Comparison of ENCODE assay signal across 19 cellular contexts in genomic region chr2:28901202-28901601, GRCh38. TPM values are rescaled to one million over a fixed set of nuclear protein-coding genes. Genes with fewer than 3 reads are reported as not detected.
DNase-seq lines count a peak whose midpoint lies in the region; ATAC-seq, FAIRE-seq and TF ChIP-seq lines count a peak whose summit lies in the region.
"Had no signal": no experiment of that assay in that cellular context is flagged by ENCODE, and none has a peak within 500 bp of the region (broad histone marks: within the 10 kb centered on the region; RNA-seq: fewer than 3 reads in every experiment).

No MANE protein-coding gene starts in this region.

- no peak for DNase-seq in activated T-cell treated with anti-CD3 and anti-CD28 coated beads, Interleukin-2, amount 50 U/mL, for 72 hours
- DNase-seq in activated T-cell treated with anti-CD3 and anti-CD28 coated beads, Interleukin-2, amount 50 U/mL, for 4 hours: no peak
- DNase-seq in NCI-H460 (ENCODE audit: extremely low read depth, low read depth): peak; percentile 56
- DNase-seq in endodermal cell: no peak
- DNase-seq in stimulated activated effector memory CD8-positive, alpha-beta T cell treated with anti-CD3 and anti-CD28 coated beads, Interleukin-12 subunit alpha, Interleukin-12 subunit beta, amount 100 ng/mL, for 72 hours (ENCODE audit: low spot score in 2 of 2): no peak
- DNase-seq in left ventricle myocardium inferior: no peak
- no peak for DNase-seq in H54 (ENCODE audit: insufficient read length, low spot score)
- DNase-seq: COR-L47, DMS153, EL, NCI-H1436 treated with DMSO at 0.1 percent for 48 hours, NCI-H2227 treated with DMSO at 0.1 percent for 48 hours, NCI-H526 treated with DMSO at 0.1 percent for 48 hours, RPMI8226 had no signal

- no peak overlapping the region for H3K9ac ChIP-seq in endodermal cell (ENCODE audit: extremely low read depth, low read length, poor library complexity, severe bottlenecking)

- peak overlapping the region; percentile 93 for H3K27ac Mint-ChIP-seq in activated T-cell treated with anti-CD3 and anti-CD28 coated beads, Interleukin-2, amount 50 U/mL, for 72 hours
- H3K27ac Mint-ChIP-seq in endodermal cell: peak overlapping the region; percentile 18
- peak overlapping the region; percentile 75 for H3K27ac Mint-ChIP-seq in stimulated activated effector memory CD8-positive, alpha-beta T cell treated with anti-CD3 and anti-CD28 coated beads, Interleukin-12 subunit alpha, Interleukin-12 subunit beta, amount 100 ng/mL, for 72 hours
- H3K27ac Mint-ChIP-seq: CD14-positive monocyte, IgD-negative memory B cell had no signal

- intact Hi-C loops in left ventricle myocardium inferior (cut with micrococcal nuclease): no loop called here

- no peak for TF ChIP-seq CTCF in endodermal cell (conservative IDR thresholded peaks at IDR 0.05)
- TF ChIP-seq CTCF in left ventricle myocardium inferior (IDR thresholded peaks at IDR 0.05; ENCODE audit: borderline replicate concordance): no peak

- H3K9me3 Mint-ChIP-seq in activated T-cell treated with anti-CD3 and anti-CD28 coated beads, Interleukin-2, amount 50 U/mL, for 72 hours: no peaks in the 10 kb centered on the region
- no peaks in the 10 kb centered on the region for H3K9me3 Mint-ChIP-seq in activated T-cell treated with anti-CD3 and anti-CD28 coated beads, Interleukin-2, amount 50 U/mL, for 4 hours
- no peaks in the 10 kb centered on the region for H3K9me3 Mint-ChIP-seq in endodermal cell
- no peaks in the 10 kb centered on the region for H3K9me3 Mint-ChIP-seq in stimulated activated effector memory CD8-positive, alpha-beta T cell treated with anti-CD3 and anti-CD28 coated beads, Interleukin-12 subunit alpha, Interleukin-12 subunit beta, amount 100 ng/mL, for 72 hours
- H3K9me3 Mint-ChIP-seq: CD14-positive monocyte, IgD-negative memory B cell had no signal

- peaks cover 82% of the 10 kb centered on the region for H3K4me1 Mint-ChIP-seq in activated T-cell treated with anti-CD3 and anti-CD28 coated beads, Interleukin-2, amount 50 U/mL, for 72 hours (ENCODE audit: low read depth)
- peaks cover 60% of the 10 kb centered on the region for H3K4me1 Mint-ChIP-seq in activated T-cell treated with anti-CD3 and anti-CD28 coated beads, Interleukin-2, amount 50 U/mL, for 4 hours (ENCODE audit: low read depth)
- H3K4me1 Mint-ChIP-seq in endodermal cell: peaks cover 43% of the 10 kb centered on the region
- H3K4me1 Mint-ChIP-seq in stimulated activated effector memory CD8-positive, alpha-beta T cell treated with anti-CD3 and anti-CD28 coated beads, Interleukin-12 subunit alpha, Interleukin-12 subunit beta, amount 100 ng/mL, for 72 hours: peaks cover 66% of the 10 kb centered on the region

- H3K4me3 ChIP-seq in endodermal cell (ENCODE audit: low read length) (no peak overlapping the region), left ventricle myocardium inferior (no peak overlapping the region)
- H3K4me3 ChIP-seq: A549, HAP-1 had no signal

- H3K36me3 ChIP-seq in endodermal cell (ENCODE audit: control insufficient read depth, insufficient read depth, low read length) (peaks cover 44% of the 10 kb centered on the region), left ventricle myocardium inferior (peaks cover 17% of the 10 kb centered on the region)

- H3K27me3 ChIP-seq in endodermal cell (ENCODE audit: control insufficient read depth, insufficient read depth, low read length, poor library complexity, severe bottlenecking): no peaks in the 10 kb centered on the region
- H3K27me3 ChIP-seq in left ventricle myocardium inferior (ENCODE audit: low read depth): no peaks in the 10 kb centered on the region

- H3K9me3 ChIP-seq in endodermal cell (ENCODE audit: control insufficient read depth, low read length) (no peaks in the 10 kb centered on the region), left ventricle myocardium inferior (replicated peaks) (no peaks in the 10 kb centered on the region)
- H3K9me3 ChIP-seq: A549, HAP-1 had no signal

- H3K4me3 Mint-ChIP-seq in activated T-cell treated with anti-CD3 and anti-CD28 coated beads, Interleukin-2, amount 50 U/mL, for 72 hours: peak overlapping the region in 1 of 2 donors; percentile 20
- no peak overlapping the region for H3K4me3 Mint-ChIP-seq in activated T-cell treated with anti-CD3 and anti-CD28 coated beads, Interleukin-2, amount 50 U/mL, for 4 hours
- H3K4me3 Mint-ChIP-seq in endodermal cell: no peak overlapping the region
- H3K4me3 Mint-ChIP-seq in stimulated activated effector memory CD8-positive, alpha-beta T cell treated with anti-CD3 and anti-CD28 coated beads, Interleukin-12 subunit alpha, Interleukin-12 subunit beta, amount 100 ng/mL, for 72 hours: no peak overlapping the region
- H3K4me3 Mint-ChIP-seq: CD14-positive monocyte had no signal

- H3K27me3 Mint-ChIP-seq in activated T-cell treated with anti-CD3 and anti-CD28 coated beads, Interleukin-2, amount 50 U/mL, for 72 hours (ENCODE audit: low read depth): no peaks in the 10 kb centered on the region
- H3K27me3 Mint-ChIP-seq in activated T-cell treated with anti-CD3 and anti-CD28 coated beads, Interleukin-2, amount 50 U/mL, for 4 hours (ENCODE audit: low read depth): no peaks in the 10 kb centered on the region
- no peaks in the 10 kb centered on the region for H3K27me3 Mint-ChIP-seq in endodermal cell (ENCODE audit: insufficient read depth)
- H3K27me3 Mint-ChIP-seq: IgD-negative memory B cell had no signal

- peaks cover 8 to 22% of the 10 kb centered on the region in 2 donors for H3K36me3 Mint-ChIP-seq in activated T-cell treated with anti-CD3 and anti-CD28 coated beads, Interleukin-2, amount 50 U/mL, for 72 hours (ENCODE audit: insufficient read depth in 2 of 2)
- H3K36me3 Mint-ChIP-seq in activated T-cell treated with anti-CD3 and anti-CD28 coated beads, Interleukin-2, amount 50 U/mL, for 4 hours (ENCODE audit: insufficient read depth): peaks cover 42% of the 10 kb centered on the region
- peaks cover 29% of the 10 kb centered on the region for H3K36me3 Mint-ChIP-seq in endodermal cell (ENCODE audit: low read depth)
- peaks cover 96% of the 10 kb centered on the region for H3K36me3 Mint-ChIP-seq in stimulated activated effector memory CD8-positive, alpha-beta T cell treated with anti-CD3 and anti-CD28 coated beads, Interleukin-12 subunit alpha, Interleukin-12 subunit beta, amount 100 ng/mL, for 72 hours
- H3K36me3 Mint-ChIP-seq: IgD-negative memory B cell had no signal

- WGBS in endodermal cell (ENCODE audit: insufficient coverage in 1 of 2, insufficient read length in 1 of 2), 2 experiments: 83 to 86% methylated on average over 2 of the region's 2 CpGs

- H3K4me1 ChIP-seq in endodermal cell (ENCODE audit: control insufficient read depth, insufficient read depth, low read length) (peaks cover 2% of the 10 kb centered on the region), left ventricle myocardium inferior (peaks cover 31% of the 10 kb centered on the region)

- FAIRE-seq in H54 (lab: Jason Lieb, UNC): no peak
- FAIRE-seq: A549 had no signal

- H3K27ac ChIP-seq in endodermal cell (ENCODE audit: low read depth, low read length) (no peak overlapping the region), left ventricle myocardium inferior (replicated peaks) (no peak overlapping the region)
- H3K27ac ChIP-seq: A549 had no signal

- no peak for TF ChIP-seq POLR2A in H54 (IDR thresholded peaks at IDR 0.05; ENCODE audit: low read depth, low read length)

- ATAC-seq in activated T-cell treated with anti-CD3 and anti-CD28 coated beads, Interleukin-2, amount 50 U/mL, for 72 hours (replicated peaks in 1 of 2): no peak
- ATAC-seq in activated T-cell treated with anti-CD3 and anti-CD28 coated beads, Interleukin-2, amount 50 U/mL, for 4 hours: no peak
- peak; percentile 32 for ATAC-seq in stimulated activated effector memory CD8-positive, alpha-beta T cell treated with anti-CD3 and anti-CD28 coated beads, Interleukin-12 subunit alpha, Interleukin-12 subunit beta, amount 100 ng/mL, for 72 hours
- no peak for ATAC-seq in GM18858 (IDR thresholded peaks at IDR 0.05; ENCODE audit: unreplicated experiment)
- ATAC-seq: A549 had no signal

RNA-seq across cellular contexts. Expression of gene WDR43, which starts 6.7 kb away (rescaled TPM):
- 100 to 1,000 TPM in 1 of 2 donors, 10 to 100 TPM in 1; 75.0 to 110 TPM for total RNA-seq in activated T-cell treated with anti-CD3 and anti-CD28 coated beads, Interleukin-2, amount 50 U/mL, for 72 hours
- 100 to 1,000 TPM; 230 to 254 (median 250) TPM for total RNA-seq in activated T-cell treated with anti-CD3 and anti-CD28 coated beads, Interleukin-2, amount 50 U/mL, for 4 hours
- total RNA-seq in NCI-H460 (2014; rRNA removed; shearing (Covaris generic)): 144 and 152 TPM in 2 replicates
- polyA plus RNA-seq in NCI-H460 (2014; cell fraction: nucleus; rRNA removed): 67.4 and 78.3 TPM in 2 replicates
- 10 to 100 TPM; 64.3 to 77.7 TPM for total RNA-seq in endodermal cell
- polyA plus RNA-seq in endodermal cell (2013, experiment 1 of 2): 33.6 TPM
- 31.3 TPM for polyA plus RNA-seq in endodermal cell (2013, experiment 2 of 2)
- 21.0 TPM for total RNA-seq in left ventricle myocardium inferior

RNA-seq across cellular contexts. Expression of gene TRMT61B, which starts 31.1 kb away (rescaled TPM):
- 10 to 100 TPM; 18.5 to 20.5 TPM for total RNA-seq in activated T-cell treated with anti-CD3 and anti-CD28 coated beads, Interleukin-2, amount 50 U/mL, for 72 hours
- 10 to 100 TPM; 18.4 to 21.2 (median 21.0) TPM for total RNA-seq in activated T-cell treated with anti-CD3 and anti-CD28 coated beads, Interleukin-2, amount 50 U/mL, for 4 hours
- total RNA-seq in NCI-H460 (2014; rRNA removed; shearing (Covaris generic)): 22.4 and 29.4 TPM in 2 replicates
- 12.2 and 28.0 TPM in 2 replicates for polyA plus RNA-seq in NCI-H460 (2014; cell fraction: nucleus; rRNA removed)
- total RNA-seq in endodermal cell: 10 to 100 TPM; 19.9 to 22.4 TPM
- 24.4 TPM for polyA plus RNA-seq in endodermal cell (2013, experiment 1 of 2)
- polyA plus RNA-seq in endodermal cell (2013, experiment 2 of 2): 26.8 TPM
- 21.9 TPM for total RNA-seq in left ventricle myocardium inferior

Comparison
In these comparisons a context has a peak if more than half of its experiments do, and no peak if none do; other contexts are left out.
1. H3K27ac Mint-ChIP-seq: peak in every context shown above with its lines; median percentile 93 in activated T-cell treated with anti-CD3 and anti-CD28 coated beads, Interleukin-2, amount 50 U/mL, for 72 hours; 75 in stimulated activated effector memory CD8-positive, alpha-beta T cell treated with anti-CD3 and anti-CD28 coated beads, Interleukin-12 subunit alpha, Interleukin-12 subunit beta, amount 100 ng/mL, for 72 hours; 18 in endodermal cell.